ENCODE assay signal across 8 cellular contexts in genomic region chrX:52995974-52996304, GRCh38. TPM values are rescaled to one million over a fixed set of nuclear protein-coding genes. Genes with fewer than 3 reads are reported as not detected.
A peak's percentile ranks its signal among the peaks of the same experiment; 100 is the strongest.
DNase-seq lines count a peak whose midpoint lies in the region; ATAC-seq, FAIRE-seq and TF ChIP-seq lines count a peak whose summit lies in the region.

No MANE protein-coding gene starts in this region.

- H3K36me3 ChIP-seq in ES-I3 (ENCODE audit: insufficient read depth, low read length) (no peaks in the 10 kb centered on the region), MM.1S (replicated peaks; ENCODE audit: insufficient read depth, low read length) (no peaks in the 10 kb centered on the region), pancreas (no peaks in the 10 kb centered on the region)

- no peaks in the 10 kb centered on the region for H3K9me3 Mint-ChIP-seq in effector memory CD8-positive, alpha-beta T cell

- H3K27me3 ChIP-seq in MM.1S (replicated peaks; ENCODE audit: insufficient read depth, low read length) (no peaks in the 10 kb centered on the region), pancreas (peaks cover 0 to 7% (median 0%) of the 10 kb centered on the region in 4 donors)

- H3K9ac ChIP-seq in ES-I3 (ENCODE audit: low read depth, low read length) (peak overlapping the region; percentile 73; the same call in 1 of the 2 replicates), MM.1S (ENCODE audit: low read length) (peak overlapping the region; percentile 88)

- H3K9me3 ChIP-seq in ES-I3 (ENCODE audit: control insufficient read depth, insufficient read depth, low read length) (no peaks in the 10 kb centered on the region), MM.1S (replicated peaks; ENCODE audit: insufficient read depth, low read length) (no peaks in the 10 kb centered on the region), pancreas (no peaks in the 10 kb centered on the region)

- no peaks in the 10 kb centered on the region for H3F3A ChIP-seq in MM.1S (ENCODE audit: insufficient read depth, low read length)

- no peaks in the 10 kb centered on the region for H3K27me3 Mint-ChIP-seq in effector memory CD8-positive, alpha-beta T cell

- DNase-seq in MM.1S (no peak), pancreas (no peak), NCI-H526 treated with DMSO at 0.1 percent for 48 hours (lab: John Stamatoyannopoulos, UW) (no peak), NCI-H2081 (lab: John Stamatoyannopoulos, UW) (no peak), NCI-H226 (no peak)
- DNase-seq in effector memory CD8-positive, alpha-beta T cell, result no peak

- peaks cover 16% of the 10 kb centered on the region for H3K79me2 ChIP-seq in MM.1S (ENCODE audit: low read length)

- no peaks in the 10 kb centered on the region for H3K9me2 ChIP-seq in MM.1S (replicated peaks; ENCODE audit: insufficient read depth, low read length)

- H3K4me3 Mint-ChIP-seq in effector memory CD8-positive, alpha-beta T cell, result peak overlapping the region; percentile 89 to 94

- no peak for ATAC-seq in effector memory CD8-positive, alpha-beta T cell (replicated peaks)
- ATAC-seq in pancreas (no peak), HG02610 (IDR thresholded peaks at IDR 0.05; ENCODE audit: unreplicated experiment) (no peak)

- peak overlapping the region; percentile 77 for H2AFZ ChIP-seq in MM.1S (ENCODE audit: low read length)

- H3K4me3 ChIP-seq in MM.1S (ENCODE audit: low read length) (peak overlapping the region; percentile 76), pancreas (peak overlapping the region in 2 of 4 donors; percentile 42 to 53)

- H3K27ac ChIP-seq in MM.1S (ENCODE audit: low read length) (peak overlapping the region; percentile 83; the same call in 1 of the 2 replicates), pancreas (peak overlapping the region; percentile 61 to 84 (median 73))

- peak overlapping the region; percentile 73 for H3K4me2 ChIP-seq in MM.1S (ENCODE audit: low read depth, low read length)

- intact Hi-C loops in pancreas (cut with DNase I), result no loop called here

- H4K20me1 ChIP-seq in MM.1S (ENCODE audit: insufficient read depth, low read length), result no peaks in the 10 kb centered on the region

- no peak for TF ChIP-seq CTCF in MM.1S (IDR thresholded peaks at IDR 0.05; ENCODE audit: low read length)
- TF ChIP-seq CTCF in pancreas (IDR thresholded peaks at IDR 0.05), result no peak

- H3K36me3 Mint-ChIP-seq in effector memory CD8-positive, alpha-beta T cell (ENCODE audit: insufficient read depth), result peaks cover 7% of the 10 kb centered on the region

- peaks cover 2% of the 10 kb centered on the region; the same call in 1 of the 2 replicates for H3K4me1 ChIP-seq in ES-I3 (ENCODE audit: insufficient read depth, low read length)
- H3K4me1 ChIP-seq in MM.1S (ENCODE audit: low read length), result 0 out of 2 replicates have a peak, but pooled peaks cover 6% of the 10 kb centered on the region
- peaks cover 0 to 5% (median 0%) of the 10 kb centered on the region in 3 donors for H3K4me1 ChIP-seq in pancreas

- WGBS in pancreas, 2 donors, result 9 to 45% methylated on average over 5 of the region's 5 CpGs

- peaks cover 14 to 15% of the 10 kb centered on the region in 2 donors for H3K4me1 Mint-ChIP-seq in effector memory CD8-positive, alpha-beta T cell (ENCODE audit: low read depth in 2 of 2)

- H3K27ac Mint-ChIP-seq in effector memory CD8-positive, alpha-beta T cell, result peak overlapping the region; percentile 96 to 99

- no peak for FAIRE-seq in pancreas (lab: Jason Lieb, UNC)

RNA-seq across cellular contexts. Expression of gene FAM156A, which starts 37.6 kb away (rescaled TPM):
- 10 to 100 TPM in 2 of 6 donors, 1 to 10 TPM in 4; 3.2 to 11.5 (median 5.9) TPM for total RNA-seq in pancreas
- 10 to 100 TPM; 14.2 to 23.0 TPM for polyA plus RNA-seq in pancreas

RNA-seq across cellular contexts. Expression of gene GPR173, which starts 52.6 kb away (rescaled TPM):
- 1 to 10 TPM in 1 of 6 donors, under 1 TPM in 5; 0.20 to 1.1 (median 0.38) TPM for total RNA-seq in pancreas
- polyA plus RNA-seq in pancreas, result 1 to 10 TPM in 1 of 2 donors, under 1 TPM in 1; 0.68 to 1.9 TPM
